ENCODE assay signal across 20 cellular contexts in genomic region chr3:189308594-189308993, GRCh38.
DNase-seq lines count a peak whose midpoint lies in the region; ATAC-seq, FAIRE-seq and TF ChIP-seq lines count a peak whose summit lies in the region.
"Had no signal": no experiment of that assay in that cellular context is flagged by ENCODE, and none has a peak within 500 bp of the region (broad histone marks: within the 10 kb centered on the region; RNA-seq: fewer than 3 reads in every experiment).

No MANE protein-coding gene starts in this region.

- TF ChIP-seq EP300 in A549 (IDR thresholded peaks at IDR 0.05): no peak

- TF ChIP-seq CTCF in A549 (IDR thresholded peaks at IDR 0.05): no peak
- TF ChIP-seq CTCF in fibroblast of mammary gland (conservative IDR thresholded peaks at IDR 0.05; ENCODE audit: control insufficient read depth, insufficient read depth, low read depth, low read length): no peak

- TF ChIP-seq RAD21 in A549 (conservative IDR thresholded peaks at IDR 0.05 in 1 of 2, IDR thresholded peaks at IDR 0.05 in 1 of 2): no peak

- CTCF ChIA-PET in A549 (lab: Yijun Ruan, JAX): interaction anchor here (0.6 to 1.6 kb wide), 3 partner anchors 36 to 305 kb away, joined by 3 read pairs; no protein-coding TSS in a partner anchor

- POLR2A ChIA-PET in A549 (lab: Yijun Ruan, JAX): no interaction called here

- peaks cover 30% of the 10 kb centered on the region for H3K4me1 ChIP-seq in A549

- H3K27ac ChIP-seq in A549: peak overlapping the region; percentile 18 to 88; a peak in 4 of 6 replicates
- H3K27ac ChIP-seq: C4-2B, upper lobe of left lung had no signal

- no peak for FAIRE-seq in A549 (lab: Jason Lieb, UNC)
- FAIRE-seq: A204.1 had no signal

- ATAC-seq in A549: no peak
- ATAC-seq: naive thymus-derived CD8-positive, alpha-beta T cell; Right ventricle myocardium inferior had no signal

- H3K4me3 ChIP-seq in A549 (no peak overlapping the region), fibroblast of mammary gland (ENCODE audit: control insufficient read depth, low read depth, low read length) (no peak overlapping the region)
- H3K4me3 ChIP-seq: upper lobe of left lung had no signal

- no peaks in the 10 kb centered on the region for H3K9me3 ChIP-seq in A549
- H3K9me3 ChIP-seq: upper lobe of left lung had no signal

- no peak for TF ChIP-seq POLR2A in A549 (IDR thresholded peaks at IDR 0.05; ENCODE audit: low read length)

- H3K4me2 ChIP-seq in A549: no peak overlapping the region

- DNase-seq in NCI-H2196 (lab: John Stamatoyannopoulos, UW; ENCODE audit: unreplicated experiment): peak; percentile 56
- no peak for DNase-seq in NCI-H2196 treated with DMSO at 0.1 percent for 48 hours (lab: John Stamatoyannopoulos, UW; ENCODE audit: unreplicated experiment)
- DNase-seq in A549 (ENCODE audit: low read depth in 1 of 2, low spot score in 1 of 2): no peak
- DNase-seq in NCI-H69 (lab: John Stamatoyannopoulos, UW): peak; percentile 36
- DNase-seq in fibroblast of mammary gland (ENCODE audit: low read depth): peak; percentile 5
- no peak for DNase-seq in NAMALWA (ENCODE audit: low spot score)
- no peak for DNase-seq in DMS 273 (lab: John Stamatoyannopoulos, UW; ENCODE audit: unreplicated experiment)
- no peak for DNase-seq in HPDE6-E6E7 (ENCODE audit: extremely low spot score)
- DNase-seq: amniotic stem cell; central memory CD4-positive, alpha-beta T cell; effector memory CD4-positive, alpha-beta T cell; H9; naive thymus-derived CD8-positive, alpha-beta T cell; NCI-H2171 treated with DMSO at 0.1 percent for 48 hours; stimulated activated CD4-positive, alpha-beta T cell treated with anti-CD3 and anti-CD28 coated beads, Interleukin-12 subunit alpha, Interleukin-12 subunit beta, amount 100 ng/mL, for 4 hours; stimulated activated naive CD4-positive, alpha-beta T cell; upper lobe of left lung had no signal

TF ChIP-seq in A549, 52 proteins besides CTCF, POLR2A, EP300 and RAD21:
- no peak for TF ChIP-seq RCOR1 (IDR thresholded peaks at IDR 0.05; ENCODE audit: low read depth, low read length)
- TF ChIP-seq HOXA7 (CRISPR knock-in tag; IDR thresholded peaks at IDR 0.05): no peak
- TF ChIP-seq HES2 (IDR thresholded peaks at IDR 0.05): no peak
- TF ChIP-seq HEYL (CRISPR knock-in tag; IDR thresholded peaks at IDR 0.05): no peak
- TF ChIP-seq FOSL2 (IDR thresholded peaks at IDR 0.05): no peak
- TF ChIP-seq FOSL2 (CRISPR knock-in tag; IDR thresholded peaks at IDR 0.05): no peak
- no peak for TF ChIP-seq ELK1 (IDR thresholded peaks at IDR 0.05; ENCODE audit: low read depth, low read length)
- no peak for TF ChIP-seq GATA3 (IDR thresholded peaks at IDR 0.05; ENCODE audit: borderline replicate concordance)
- TF ChIP-seq RNF2 (IDR thresholded peaks at IDR 0.05; ENCODE audit: borderline replicate concordance, low read depth): no peak
- no peak for TF ChIP-seq RARB (CRISPR knock-in tag; IDR thresholded peaks at IDR 0.05)
- TF ChIP-seq E2F6 (IDR thresholded peaks at IDR 0.05; ENCODE audit: borderline replicate concordance, low read depth): no peak
- no peak for TF ChIP-seq CHD4 (IDR thresholded peaks at IDR 0.05; ENCODE audit: borderline replicate concordance)
- TF ChIP-seq ZSCAN20 (CRISPR knock-in tag; IDR thresholded peaks at IDR 0.05): no peak
- TF ChIP-seq HOXB5 (CRISPR knock-in tag; IDR thresholded peaks at IDR 0.05): no peak
- no peak for TF ChIP-seq TFCP2L1 (CRISPR knock-in tag; IDR thresholded peaks at IDR 0.05)
- TF ChIP-seq ZFP36 (IDR thresholded peaks at IDR 0.05; ENCODE audit: borderline replicate concordance, partially characterized antibody): no peak
- no peak for TF ChIP-seq HMGXB4 (CRISPR knock-in tag; IDR thresholded peaks at IDR 0.05; ENCODE audit: borderline replicate concordance)
- no peak for TF ChIP-seq ZNF302 (CRISPR knock-in tag; IDR thresholded peaks at IDR 0.05)
- no peak for TF ChIP-seq CBX2 (IDR thresholded peaks at IDR 0.05; ENCODE audit: borderline replicate concordance, low read depth)
- no peak for TF ChIP-seq NPAS2 (CRISPR knock-in tag; IDR thresholded peaks at IDR 0.05; ENCODE audit: borderline replicate concordance)
- no peak for TF ChIP-seq MAFK (IDR thresholded peaks at IDR 0.05; ENCODE audit: partially characterized antibody)
TF ChIP-seq in A549: peak in this region for 0.

Comparison
In these comparisons a context has a peak if more than half of its experiments do, and no peak if none do; other contexts are left out.
1. DNase-seq: peak in NCI-H2196 (single experiment), NCI-H69 (single experiment) and fibroblast of mammary gland (single experiment); none in NCI-H2196 treated with DMSO at 0.1 percent for 48 hours (single experiment), A549 (0 of 2), NAMALWA (single experiment), DMS 273 (single experiment) and HPDE6-E6E7 (single experiment).